9 cellular contexts compared by ENCODE assay signal in genomic region chr7:50068850-50069551, GRCh38. TPM values are rescaled to one million over a fixed set of nuclear protein-coding genes. Genes with fewer than 3 reads are reported as not detected.
DNase-seq lines count a peak whose midpoint lies in the region.
"Had no signal": no experiment of that assay in that cellular context is flagged by ENCODE, and none has a peak within 500 bp of the region (broad histone marks: within the 10 kb centered on the region; RNA-seq: fewer than 3 reads in every experiment).

No MANE protein-coding gene starts in this region.

- WGBS in iPS DF 6.9 (ENCODE audit: insufficient coverage, insufficient read length), result no CpG with 5 or more reads among the region's 6 CpGs

- H3K4me3 ChIP-seq in HAP-1, result 0 out of 2 replicates have a peak overlapping the region, but pooled peaks have one; percentile 2
- H3K4me3 ChIP-seq in iPS DF 6.9 (ENCODE audit: low read length), result no peak overlapping the region
- H3K4me3 ChIP-seq in skin epidermis, result peak overlapping the region; percentile 14 to 42 (median 34)

- H3K9me3 Mint-ChIP-seq in activated naive CD8-positive, alpha-beta T cell treated with anti-CD3 and anti-CD28 coated beads for 36 hours, result peaks cover 28% of the 10 kb centered on the region

- H3K27me3 ChIP-seq in HAP-1 (ENCODE audit: low read depth) (no peaks in the 10 kb centered on the region), iPS DF 6.9 (ENCODE audit: control insufficient read depth, insufficient read depth, low read length) (no peaks in the 10 kb centered on the region)

- no peaks in the 10 kb centered on the region for H3K4me1 ChIP-seq in HAP-1
- peaks cover 3% of the 10 kb centered on the region; the same call in 1 of the 2 replicates for H3K4me1 ChIP-seq in iPS DF 6.9 (ENCODE audit: control insufficient read depth, insufficient read depth, low read length)

- H3K27ac ChIP-seq in iPS DF 6.9 (ENCODE audit: low read length) (no peak overlapping the region), skin epidermis (peak overlapping the region in 18 of 21 experiments; percentile 19 to 92 (median 72))
- H3K27ac ChIP-seq: 22Rv1 had no signal

- peak overlapping the region; percentile 86 for H3K4me3 Mint-ChIP-seq in activated naive CD8-positive, alpha-beta T cell treated with anti-CD3 and anti-CD28 coated beads for 36 hours

- DNase-seq in DMS 273 (lab: John Stamatoyannopoulos, UW; ENCODE audit: unreplicated experiment), result peak; percentile 21
- DNase-seq in DMS 273 treated with DMSO at 0.1 percent for 48 hours (lab: John Stamatoyannopoulos, UW), result no peak
- DNase-seq in HAP-1 (ENCODE audit: low spot score in 2 of 2), result peak; percentile 13 to 20
- DNase-seq in NCI-H1048 (lab: John Stamatoyannopoulos, UW), result peak; percentile 1
- DNase-seq in activated naive CD8-positive, alpha-beta T cell treated with anti-CD3 and anti-CD28 coated beads for 36 hours, result peak; percentile 32
- DNase-seq in iPS DF 6.9 (ENCODE audit: low read depth, low spot score), result peak; percentile 55
- DNase-seq in activated effector memory CD4-positive, alpha-beta T cell treated with anti-CD3 and anti-CD28 coated beads, Interleukin-2, amount 50 U/mL, for 16 hours, result no peak

- H3K4me1 Mint-ChIP-seq in activated naive CD8-positive, alpha-beta T cell treated with anti-CD3 and anti-CD28 coated beads for 36 hours, result peaks cover 17% of the 10 kb centered on the region

- no peaks in the 10 kb centered on the region for H3K36me3 ChIP-seq in HAP-1 (replicated peaks)
- H3K36me3 ChIP-seq in iPS DF 6.9 (ENCODE audit: control insufficient read depth, insufficient read depth, low read length), result no peaks in the 10 kb centered on the region

- in situ Hi-C loops in HAP-1 (cut with MboI; ENCODE audit: low sequenced_read_pairs), result no loop called here

- H3K36me3 Mint-ChIP-seq in activated naive CD8-positive, alpha-beta T cell treated with anti-CD3 and anti-CD28 coated beads for 36 hours, result peaks cover 16% of the 10 kb centered on the region

- peaks cover 5% of the 10 kb centered on the region for H3K27me3 Mint-ChIP-seq in activated naive CD8-positive, alpha-beta T cell treated with anti-CD3 and anti-CD28 coated beads for 36 hours

- H3K9me3 ChIP-seq in HAP-1, result no peaks in the 10 kb centered on the region
- H3K9me3 ChIP-seq in iPS DF 6.9 (ENCODE audit: control insufficient read depth, insufficient read depth, low read length), result peaks cover 2% of the 10 kb centered on the region

- peak overlapping the region; percentile 92 for H3K27ac Mint-ChIP-seq in activated naive CD8-positive, alpha-beta T cell treated with anti-CD3 and anti-CD28 coated beads for 36 hours

RNA-seq across cellular contexts. Expression of gene ZPBP, which starts 24.0 kb away (rescaled TPM):
- total RNA-seq in activated naive CD8-positive, alpha-beta T cell treated with anti-CD3 and anti-CD28 coated beads for 36 hours, result under 1 TPM in 1 of 2 experiments, not detected in 1; 0.37 TPM

Comparison
In these comparisons a context has a peak if more than half of its experiments do, and no peak if none do; other contexts are left out.
1. DNase-seq: peak in DMS 273 (single experiment), HAP-1 (2 of 2), NCI-H1048 (single experiment), activated naive CD8-positive, alpha-beta T cell treated with anti-CD3 and anti-CD28 coated beads for 36 hours (single experiment) and iPS DF 6.9 (single experiment); none in DMS 273 treated with DMSO at 0.1 percent for 48 hours (single experiment) and activated effector memory CD4-positive, alpha-beta T cell treated with anti-CD3 and anti-CD28 coated beads, Interleukin-2, amount 50 U/mL, for 16 hours (single experiment).